In the genomic region with DNA sequence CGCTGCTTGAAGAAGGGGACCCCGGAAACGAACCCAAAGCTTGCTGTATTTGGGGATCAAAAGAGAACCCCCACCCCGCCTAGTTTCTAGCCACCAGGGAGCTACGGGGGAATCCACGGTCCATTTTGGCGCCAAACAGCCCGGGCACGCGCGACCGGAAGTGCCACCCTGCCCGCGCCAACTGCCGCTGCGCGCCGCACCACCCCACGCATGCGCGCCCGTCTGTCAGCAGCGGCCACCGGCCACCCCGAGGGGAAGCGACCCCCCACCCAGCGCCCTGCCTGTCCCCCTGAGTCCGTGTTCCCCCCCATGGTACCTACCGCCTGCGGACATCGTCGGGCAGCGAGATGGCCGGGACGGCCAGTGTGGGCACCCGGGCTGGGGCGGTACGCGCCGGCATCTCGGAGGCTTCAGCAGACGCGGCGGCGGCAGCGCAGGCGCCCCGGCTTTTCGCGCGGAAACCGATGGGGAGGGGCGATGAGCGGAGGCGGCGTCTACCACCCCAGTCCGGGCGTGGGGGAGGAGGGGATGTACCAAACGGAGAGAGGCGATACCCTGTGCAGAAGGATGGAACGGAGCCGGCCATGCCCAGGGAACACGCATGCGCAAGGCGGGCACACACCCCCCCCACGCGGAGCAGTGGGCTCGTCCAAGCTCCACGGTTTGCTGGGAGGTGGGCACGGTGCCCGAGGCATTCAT, we compare ENCODE assay signal across 1 cellular context.
TF ChIP-seq lines count a peak whose summit lies in the region.

A gene (minus strand): TSS at position 454 of the 699 bp plus-strand sequence. CDS start 54 bp downstream, at position 400.

TF ChIP-seq in K562, 482 proteins besides CTCF, POLR2A, EP300 and RAD21 (continued from another document and continues in another):
- TF ChIP-seq, protein P1, sequence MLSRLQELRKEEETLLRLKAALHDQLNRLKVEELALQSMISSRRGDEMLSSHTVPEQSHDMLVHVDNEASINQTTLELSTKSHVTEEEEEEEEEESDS (CRISPR knock-in tag; IDR thresholded peaks at IDR 0.05), result no peak
- TF ChIP-seq NONO (IDR thresholded peaks at IDR 0.05; ENCODE audit: low read depth in 2 of 2, low read length in 1 of 2) (peak; percentile 77 to 99; a peak in 3 of 4 replicates), NR2F6 (CRISPR knock-in tag; IDR thresholded peaks at IDR 0.05) (no peak), RUNX1 (IDR thresholded peaks at IDR 0.05; ENCODE audit: low read depth) (no peak), ZNF165 (CRISPR knock-in tag; IDR thresholded peaks at IDR 0.05; ENCODE audit: borderline replicate concordance) (no peak), NFE2L1 (tag; IDR thresholded peaks at IDR 0.05; ENCODE audit: borderline replicate concordance, low read depth) (no peak), MBD2 (IDR thresholded peaks at IDR 0.05; ENCODE audit: borderline replicate concordance, low read depth) (peak; percentile 99), POLR2AphosphoS5 (IDR thresholded peaks at IDR 0.05; ENCODE audit: control insufficient read depth, insufficient read depth, low read depth, low read length) (peak; percentile 92), ZNF695 (CRISPR knock-in tag; IDR thresholded peaks at IDR 0.05) (peak; percentile 59; the same call in 1 of the 2 replicates), NR2C1 (IDR thresholded peaks at IDR 0.05) (no peak), NR2C1 (tag; IDR thresholded peaks at IDR 0.05) (no peak), GATAD2A (IDR thresholded peaks at IDR 0.05) (0 out of 2 replicates have a peak, but pooled peaks have one; percentile 41), ZNF282 (CRISPR knock-in tag; IDR thresholded peaks at IDR 0.05) (no peak; the same call in 1 of the 2 replicates), ZC3H11A (IDR thresholded peaks at IDR 0.05; ENCODE audit: low read depth, low read length) (0 out of 2 replicates have a peak, but pooled peaks have one; percentile 73), NR1H2 (CRISPR knock-in tag; IDR thresholded peaks at IDR 0.05) (no peak), TAF7 (tag; IDR thresholded peaks at IDR 0.05) (peak; percentile 29; the same call in 1 of the 2 replicates), SMAD2 (IDR thresholded peaks at IDR 0.05; ENCODE audit: low read depth, low read length) (no peak), SMARCA5 (IDR thresholded peaks at IDR 0.05) (no peak), ESRRA (IDR thresholded peaks at IDR 0.05; ENCODE audit: borderline replicate concordance, low read depth) (no peak), NFRKB (IDR thresholded peaks at IDR 0.05; ENCODE audit: low read depth) (no peak), KAT2B (IDR thresholded peaks at IDR 0.05; ENCODE audit: low read depth, low read length) (no peak), ZNF146 (CRISPR knock-in tag; IDR thresholded peaks at IDR 0.05; ENCODE audit: unreplicated experiment) (peak; percentile 11), ZNF436 (CRISPR knock-in tag; IDR thresholded peaks at IDR 0.05) (no peak)
- TF ChIP-seq, protein P2, sequence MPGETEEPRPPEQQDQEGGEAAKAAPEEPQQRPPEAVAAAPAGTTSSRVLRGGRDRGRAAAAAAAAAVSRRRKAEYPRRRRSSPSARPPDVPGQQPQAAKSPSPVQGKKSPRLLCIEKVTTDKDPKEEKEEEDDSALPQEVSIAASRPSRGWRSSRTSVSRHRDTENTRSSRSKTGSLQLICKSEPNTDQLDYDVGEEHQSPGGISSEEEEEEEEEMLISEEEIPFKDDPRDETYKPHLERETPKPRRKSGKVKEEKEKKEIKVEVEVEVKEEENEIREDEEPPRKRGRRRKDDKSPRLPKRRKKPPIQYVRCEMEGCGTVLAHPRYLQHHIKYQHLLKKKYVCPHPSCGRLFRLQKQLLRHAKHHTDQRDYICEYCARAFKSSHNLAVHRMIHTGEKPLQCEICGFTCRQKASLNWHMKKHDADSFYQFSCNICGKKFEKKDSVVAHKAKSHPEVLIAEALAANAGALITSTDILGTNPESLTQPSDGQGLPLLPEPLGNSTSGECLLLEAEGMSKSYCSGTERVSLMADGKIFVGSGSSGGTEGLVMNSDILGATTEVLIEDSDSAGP (CRISPR knock-in tag; IDR thresholded peaks at IDR 0.05), result no peak; the same call in 1 of the 2 replicates
- TF ChIP-seq, protein P3, sequence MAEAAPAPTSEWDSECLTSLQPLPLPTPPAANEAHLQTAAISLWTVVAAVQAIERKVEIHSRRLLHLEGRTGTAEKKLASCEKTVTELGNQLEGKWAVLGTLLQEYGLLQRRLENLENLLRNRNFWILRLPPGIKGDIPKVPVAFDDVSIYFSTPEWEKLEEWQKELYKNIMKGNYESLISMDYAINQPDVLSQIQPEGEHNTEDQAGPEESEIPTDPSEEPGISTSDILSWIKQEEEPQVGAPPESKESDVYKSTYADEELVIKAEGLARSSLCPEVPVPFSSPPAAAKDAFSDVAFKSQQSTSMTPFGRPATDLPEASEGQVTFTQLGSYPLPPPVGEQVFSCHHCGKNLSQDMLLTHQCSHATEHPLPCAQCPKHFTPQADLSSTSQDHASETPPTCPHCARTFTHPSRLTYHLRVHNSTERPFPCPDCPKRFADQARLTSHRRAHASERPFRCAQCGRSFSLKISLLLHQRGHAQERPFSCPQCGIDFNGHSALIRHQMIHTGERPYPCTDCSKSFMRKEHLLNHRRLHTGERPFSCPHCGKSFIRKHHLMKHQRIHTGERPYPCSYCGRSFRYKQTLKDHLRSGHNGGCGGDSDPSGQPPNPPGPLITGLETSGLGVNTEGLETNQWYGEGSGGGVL (CRISPR knock-in tag; IDR thresholded peaks at IDR 0.05), result no peak
- TF ChIP-seq, protein P4, sequence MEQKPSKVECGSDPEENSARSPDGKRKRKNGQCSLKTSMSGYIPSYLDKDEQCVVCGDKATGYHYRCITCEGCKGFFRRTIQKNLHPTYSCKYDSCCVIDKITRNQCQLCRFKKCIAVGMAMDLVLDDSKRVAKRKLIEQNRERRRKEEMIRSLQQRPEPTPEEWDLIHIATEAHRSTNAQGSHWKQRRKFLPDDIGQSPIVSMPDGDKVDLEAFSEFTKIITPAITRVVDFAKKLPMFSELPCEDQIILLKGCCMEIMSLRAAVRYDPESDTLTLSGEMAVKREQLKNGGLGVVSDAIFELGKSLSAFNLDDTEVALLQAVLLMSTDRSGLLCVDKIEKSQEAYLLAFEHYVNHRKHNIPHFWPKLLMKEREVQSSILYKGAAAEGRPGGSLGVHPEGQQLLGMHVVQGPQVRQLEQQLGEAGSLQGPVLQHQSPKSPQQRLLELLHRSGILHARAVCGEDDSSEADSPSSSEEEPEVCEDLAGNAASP (IDR thresholded peaks at IDR 0.05), result no peak
- TF ChIP-seq, protein P5, sequence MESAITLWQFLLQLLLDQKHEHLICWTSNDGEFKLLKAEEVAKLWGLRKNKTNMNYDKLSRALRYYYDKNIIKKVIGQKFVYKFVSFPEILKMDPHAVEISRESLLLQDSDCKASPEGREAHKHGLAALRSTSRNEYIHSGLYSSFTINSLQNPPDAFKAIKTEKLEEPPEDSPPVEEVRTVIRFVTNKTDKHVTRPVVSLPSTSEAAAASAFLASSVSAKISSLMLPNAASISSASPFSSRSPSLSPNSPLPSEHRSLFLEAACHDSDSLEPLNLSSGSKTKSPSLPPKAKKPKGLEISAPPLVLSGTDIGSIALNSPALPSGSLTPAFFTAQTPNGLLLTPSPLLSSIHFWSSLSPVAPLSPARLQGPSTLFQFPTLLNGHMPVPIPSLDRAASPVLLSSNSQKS (CRISPR knock-in tag; IDR thresholded peaks at IDR 0.05), result no peak
- TF ChIP-seq, protein P6, sequence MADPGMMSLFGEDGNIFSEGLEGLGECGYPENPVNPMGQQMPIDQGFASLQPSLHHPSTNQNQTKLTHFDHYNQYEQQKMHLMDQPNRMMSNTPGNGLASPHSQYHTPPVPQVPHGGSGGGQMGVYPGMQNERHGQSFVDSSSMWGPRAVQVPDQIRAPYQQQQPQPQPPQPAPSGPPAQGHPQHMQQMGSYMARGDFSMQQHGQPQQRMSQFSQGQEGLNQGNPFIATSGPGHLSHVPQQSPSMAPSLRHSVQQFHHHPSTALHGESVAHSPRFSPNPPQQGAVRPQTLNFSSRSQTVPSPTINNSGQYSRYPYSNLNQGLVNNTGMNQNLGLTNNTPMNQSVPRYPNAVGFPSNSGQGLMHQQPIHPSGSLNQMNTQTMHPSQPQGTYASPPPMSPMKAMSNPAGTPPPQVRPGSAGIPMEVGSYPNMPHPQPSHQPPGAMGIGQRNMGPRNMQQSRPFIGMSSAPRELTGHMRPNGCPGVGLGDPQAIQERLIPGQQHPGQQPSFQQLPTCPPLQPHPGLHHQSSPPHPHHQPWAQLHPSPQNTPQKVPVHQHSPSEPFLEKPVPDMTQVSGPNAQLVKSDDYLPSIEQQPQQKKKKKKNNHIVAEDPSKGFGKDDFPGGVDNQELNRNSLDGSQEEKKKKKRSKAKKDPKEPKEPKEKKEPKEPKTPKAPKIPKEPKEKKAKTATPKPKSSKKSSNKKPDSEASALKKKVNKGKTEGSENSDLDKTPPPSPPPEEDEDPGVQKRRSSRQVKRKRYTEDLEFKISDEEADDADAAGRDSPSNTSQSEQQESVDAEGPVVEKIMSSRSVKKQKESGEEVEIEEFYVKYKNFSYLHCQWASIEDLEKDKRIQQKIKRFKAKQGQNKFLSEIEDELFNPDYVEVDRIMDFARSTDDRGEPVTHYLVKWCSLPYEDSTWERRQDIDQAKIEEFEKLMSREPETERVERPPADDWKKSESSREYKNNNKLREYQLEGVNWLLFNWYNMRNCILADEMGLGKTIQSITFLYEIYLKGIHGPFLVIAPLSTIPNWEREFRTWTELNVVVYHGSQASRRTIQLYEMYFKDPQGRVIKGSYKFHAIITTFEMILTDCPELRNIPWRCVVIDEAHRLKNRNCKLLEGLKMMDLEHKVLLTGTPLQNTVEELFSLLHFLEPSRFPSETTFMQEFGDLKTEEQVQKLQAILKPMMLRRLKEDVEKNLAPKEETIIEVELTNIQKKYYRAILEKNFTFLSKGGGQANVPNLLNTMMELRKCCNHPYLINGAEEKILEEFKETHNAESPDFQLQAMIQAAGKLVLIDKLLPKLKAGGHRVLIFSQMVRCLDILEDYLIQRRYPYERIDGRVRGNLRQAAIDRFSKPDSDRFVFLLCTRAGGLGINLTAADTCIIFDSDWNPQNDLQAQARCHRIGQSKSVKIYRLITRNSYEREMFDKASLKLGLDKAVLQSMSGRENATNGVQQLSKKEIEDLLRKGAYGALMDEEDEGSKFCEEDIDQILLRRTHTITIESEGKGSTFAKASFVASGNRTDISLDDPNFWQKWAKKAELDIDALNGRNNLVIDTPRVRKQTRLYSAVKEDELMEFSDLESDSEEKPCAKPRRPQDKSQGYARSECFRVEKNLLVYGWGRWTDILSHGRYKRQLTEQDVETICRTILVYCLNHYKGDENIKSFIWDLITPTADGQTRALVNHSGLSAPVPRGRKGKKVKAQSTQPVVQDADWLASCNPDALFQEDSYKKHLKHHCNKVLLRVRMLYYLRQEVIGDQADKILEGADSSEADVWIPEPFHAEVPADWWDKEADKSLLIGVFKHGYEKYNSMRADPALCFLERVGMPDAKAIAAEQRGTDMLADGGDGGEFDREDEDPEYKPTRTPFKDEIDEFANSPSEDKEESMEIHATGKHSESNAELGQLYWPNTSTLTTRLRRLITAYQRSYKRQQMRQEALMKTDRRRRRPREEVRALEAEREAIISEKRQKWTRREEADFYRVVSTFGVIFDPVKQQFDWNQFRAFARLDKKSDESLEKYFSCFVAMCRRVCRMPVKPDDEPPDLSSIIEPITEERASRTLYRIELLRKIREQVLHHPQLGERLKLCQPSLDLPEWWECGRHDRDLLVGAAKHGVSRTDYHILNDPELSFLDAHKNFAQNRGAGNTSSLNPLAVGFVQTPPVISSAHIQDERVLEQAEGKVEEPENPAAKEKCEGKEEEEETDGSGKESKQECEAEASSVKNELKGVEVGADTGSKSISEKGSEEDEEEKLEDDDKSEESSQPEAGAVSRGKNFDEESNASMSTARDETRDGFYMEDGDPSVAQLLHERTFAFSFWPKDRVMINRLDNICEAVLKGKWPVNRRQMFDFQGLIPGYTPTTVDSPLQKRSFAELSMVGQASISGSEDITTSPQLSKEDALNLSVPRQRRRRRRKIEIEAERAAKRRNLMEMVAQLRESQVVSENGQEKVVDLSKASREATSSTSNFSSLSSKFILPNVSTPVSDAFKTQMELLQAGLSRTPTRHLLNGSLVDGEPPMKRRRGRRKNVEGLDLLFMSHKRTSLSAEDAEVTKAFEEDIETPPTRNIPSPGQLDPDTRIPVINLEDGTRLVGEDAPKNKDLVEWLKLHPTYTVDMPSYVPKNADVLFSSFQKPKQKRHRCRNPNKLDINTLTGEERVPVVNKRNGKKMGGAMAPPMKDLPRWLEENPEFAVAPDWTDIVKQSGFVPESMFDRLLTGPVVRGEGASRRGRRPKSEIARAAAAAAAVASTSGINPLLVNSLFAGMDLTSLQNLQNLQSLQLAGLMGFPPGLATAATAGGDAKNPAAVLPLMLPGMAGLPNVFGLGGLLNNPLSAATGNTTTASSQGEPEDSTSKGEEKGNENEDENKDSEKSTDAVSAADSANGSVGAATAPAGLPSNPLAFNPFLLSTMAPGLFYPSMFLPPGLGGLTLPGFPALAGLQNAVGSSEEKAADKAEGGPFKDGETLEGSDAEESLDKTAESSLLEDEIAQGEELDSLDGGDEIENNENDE (IDR thresholded peaks at IDR 0.05; ENCODE audit: low read depth, low read length), result no peak
- TF ChIP-seq, protein P7, sequence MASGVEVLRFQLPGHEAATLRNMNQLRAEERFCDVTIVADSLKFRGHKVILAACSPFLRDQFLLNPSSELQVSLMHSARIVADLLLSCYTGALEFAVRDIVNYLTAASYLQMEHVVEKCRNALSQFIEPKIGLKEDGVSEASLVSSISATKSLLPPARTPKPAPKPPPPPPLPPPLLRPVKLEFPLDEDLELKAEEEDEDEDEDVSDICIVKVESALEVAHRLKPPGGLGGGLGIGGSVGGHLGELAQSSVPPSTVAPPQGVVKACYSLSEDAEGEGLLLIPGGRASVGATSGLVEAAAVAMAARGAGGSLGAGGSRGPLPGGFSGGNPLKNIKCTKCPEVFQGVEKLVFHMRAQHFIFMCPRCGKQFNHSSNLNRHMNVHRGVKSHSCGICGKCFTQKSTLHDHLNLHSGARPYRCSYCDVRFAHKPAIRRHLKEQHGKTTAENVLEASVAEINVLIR (CRISPR knock-in tag; IDR thresholded peaks at IDR 0.05), result no peak
- TF ChIP-seq, protein P8, sequence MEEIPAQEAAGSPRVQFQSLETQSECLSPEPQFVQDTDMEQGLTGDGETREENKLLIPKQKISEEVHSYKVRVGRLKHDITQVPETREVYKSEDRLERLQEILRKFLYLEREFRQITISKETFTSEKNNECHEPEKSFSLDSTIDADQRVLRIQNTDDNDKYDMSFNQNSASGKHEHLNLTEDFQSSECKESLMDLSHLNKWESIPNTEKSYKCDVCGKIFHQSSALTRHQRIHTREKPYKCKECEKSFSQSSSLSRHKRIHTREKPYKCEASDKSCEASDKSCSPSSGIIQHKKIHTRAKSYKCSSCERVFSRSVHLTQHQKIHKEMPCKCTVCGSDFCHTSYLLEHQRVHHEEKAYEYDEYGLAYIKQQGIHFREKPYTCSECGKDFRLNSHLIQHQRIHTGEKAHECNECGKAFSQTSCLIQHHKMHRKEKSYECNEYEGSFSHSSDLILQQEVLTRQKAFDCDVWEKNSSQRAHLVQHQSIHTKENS (CRISPR knock-in tag; IDR thresholded peaks at IDR 0.05), result no peak
- TF ChIP-seq, protein P9, sequence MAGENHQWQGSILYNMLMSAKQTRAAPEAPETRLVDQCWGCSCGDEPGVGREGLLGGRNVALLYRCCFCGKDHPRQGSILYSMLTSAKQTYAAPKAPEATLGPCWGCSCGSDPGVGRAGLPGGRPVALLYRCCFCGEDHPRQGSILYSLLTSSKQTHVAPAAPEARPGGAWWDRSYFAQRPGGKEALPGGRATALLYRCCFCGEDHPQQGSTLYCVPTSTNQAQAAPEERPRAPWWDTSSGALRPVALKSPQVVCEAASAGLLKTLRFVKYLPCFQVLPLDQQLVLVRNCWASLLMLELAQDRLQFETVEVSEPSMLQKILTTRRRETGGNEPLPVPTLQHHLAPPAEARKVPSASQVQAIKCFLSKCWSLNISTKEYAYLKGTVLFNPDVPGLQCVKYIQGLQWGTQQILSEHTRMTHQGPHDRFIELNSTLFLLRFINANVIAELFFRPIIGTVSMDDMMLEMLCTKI (IDR thresholded peaks at IDR 0.05; ENCODE audit: partially characterized antibody), result no peak
